26 cellular contexts compared by ENCODE assay signal in genomic region chr10:16798571-16798970, GRCh38.
"Had no signal": no experiment of that assay in that cellular context is flagged by ENCODE, and none has a peak within 500 bp of the region (broad histone marks: within the 10 kb centered on the region; RNA-seq: fewer than 3 reads in every experiment).

No MANE protein-coding gene starts in this region.

- ATAC-seq: foreskin keratinocyte; gastroesophageal sphincter; heart left ventricle; left lung; naive thymus-derived CD4-positive, alpha-beta T cell; right cardiac atrium; stimulated activated naive CD8-positive, alpha-beta T cell treated with anti-CD3 and anti-CD28 coated beads, Interleukin-15, amount 100 ng/mL, for 72 hours had no signal

- H3K4me3 Mint-ChIP-seq: dendritic cell treated with granulocyte-macrophage colony-stimulating factor and Interleukin-4, amounts not matched to agents 40 ng/mL and 50 ng/mL, for 4 days; mesothelial cell of epicardium; naive thymus-derived CD4-positive, alpha-beta T cell had no signal

- H3K4me1 Mint-ChIP-seq: mesothelial cell of epicardium had no signal

- H3K4me1 ChIP-seq: foreskin keratinocyte, sigmoid colon, testis, upper lobe of left lung had no signal

- H3K27ac ChIP-seq: esophagus muscularis mucosa, foreskin keratinocyte, gastroesophageal sphincter, heart left ventricle, hepatocyte, left lung, ovary, psoas muscle, sigmoid colon, skin epidermis, testis, tibial artery, upper lobe of left lung had no signal

- H3K9me3 Mint-ChIP-seq: dendritic cell treated with granulocyte-macrophage colony-stimulating factor and Interleukin-4, amounts not matched to agents 40 ng/mL and 50 ng/mL, for 4 days had no signal

- H3K27me3 ChIP-seq: esophagus muscularis mucosa, foreskin keratinocyte, gastroesophageal sphincter, heart left ventricle, hepatocyte, left lung, ovary, sigmoid colon, spleen, testis, tibial artery, upper lobe of left lung had no signal

- DNase-seq: effector CD8-positive, alpha-beta T cell; foreskin keratinocyte; heart left ventricle; kidney; left lung; mesenchymal stem cell; naive thymus-derived CD4-positive, alpha-beta T cell; occipital lobe; ovary; posterior cingulate gyrus; psoas muscle; right cardiac atrium; sigmoid colon; spleen; stimulated activated CD4-positive, alpha-beta T cell treated with anti-CD3 and anti-CD28 coated beads, Interleukin-4, amount 100 ng/mL, for 4 hours; stimulated activated naive CD4-positive, alpha-beta T cell; stimulated activated naive CD8-positive, alpha-beta T cell treated with anti-CD3 and anti-CD28 coated beads, Interleukin-15, amount 100 ng/mL, for 72 hours; testis; tibial artery; upper lobe of left lung had no signal

- H3K4me3 ChIP-seq: esophagus muscularis mucosa, gastroesophageal sphincter, heart left ventricle, hepatocyte, left lung, ovary, psoas muscle, sigmoid colon, skin epidermis, spleen, testis, tibial artery, upper lobe of left lung had no signal

- H3K9me3 ChIP-seq: esophagus muscularis mucosa, gastroesophageal sphincter, heart left ventricle, left lung, ovary, psoas muscle, sigmoid colon, spleen, testis, tibial artery, upper lobe of left lung had no signal

- H3K27ac Mint-ChIP-seq: dendritic cell treated with granulocyte-macrophage colony-stimulating factor and Interleukin-4, amounts not matched to agents 40 ng/mL and 50 ng/mL, for 4 days; mesothelial cell of epicardium had no signal

- H3K36me3 ChIP-seq: esophagus muscularis mucosa, ovary, sigmoid colon, tibial artery, upper lobe of left lung had no signal

- H3K27me3 Mint-ChIP-seq: dendritic cell treated with granulocyte-macrophage colony-stimulating factor and Interleukin-4, amounts not matched to agents 40 ng/mL and 50 ng/mL, for 4 days; naive thymus-derived CD4-positive, alpha-beta T cell; stimulated activated naive CD8-positive, alpha-beta T cell treated with anti-CD3 and anti-CD28 coated beads, Interleukin-15, amount 100 ng/mL, for 72 hours had no signal
